Comparison of ENCODE assay signal across 17 cellular contexts in the genomic region with DNA sequence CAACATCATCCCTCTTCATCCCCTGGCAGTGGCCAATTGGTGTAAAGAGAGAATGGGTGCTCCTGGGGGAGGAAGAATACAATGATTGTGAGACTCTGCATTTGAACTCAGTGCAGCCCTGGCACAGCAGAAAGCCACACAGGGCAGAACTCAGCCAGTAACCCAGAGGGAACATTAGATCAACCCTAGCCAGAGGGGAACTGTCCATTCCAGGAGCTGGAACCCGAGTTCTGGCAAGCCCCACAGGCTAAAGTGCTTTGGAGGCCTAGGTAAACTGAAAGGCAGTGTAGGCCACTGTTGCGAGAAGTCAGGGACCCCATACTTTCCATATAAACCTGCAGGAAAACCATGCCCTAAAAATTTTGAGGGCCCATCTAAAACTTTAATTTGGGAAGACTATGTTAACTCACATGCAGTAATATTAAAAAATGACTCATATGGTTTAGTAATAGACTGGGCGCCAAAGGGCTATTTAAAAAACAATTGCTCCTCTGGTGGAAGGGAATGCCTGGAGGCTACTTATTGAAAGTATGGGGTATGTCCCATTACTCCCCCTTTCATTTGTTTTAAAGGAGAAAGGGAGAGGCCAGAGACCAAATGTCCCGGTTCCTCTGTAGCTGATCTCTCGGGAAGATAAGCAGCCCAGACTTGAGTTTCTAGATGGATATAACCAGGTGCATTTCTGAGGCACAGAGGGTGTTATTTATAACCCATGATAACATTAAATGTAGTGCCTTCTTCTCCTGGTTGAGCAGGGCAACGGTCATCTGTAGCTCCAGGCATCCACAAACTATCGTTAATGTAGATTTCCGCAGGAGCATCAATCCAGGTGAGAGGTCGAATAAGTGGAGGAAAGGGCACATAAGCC.
"Had no signal": no experiment of that assay in that cellular context is flagged by ENCODE, and none has a peak within 500 bp of the region (broad histone marks: within the 10 kb centered on the region; RNA-seq: fewer than 3 reads in every experiment).

No MANE protein-coding gene starts in this region.

- H3K9me3 Mint-ChIP-seq: activated naive CD4-positive, alpha-beta T cell treated with anti-CD3 and anti-CD28 coated beads, Interleukin-2, amount 10 ng/mL, durations not matched to agents 7 days and 5 days; memory B cell; stimulated activated naive CD8-positive, alpha-beta T cell treated with anti-CD3 and anti-CD28 coated beads, Interleukin-15, Interleukin-2, amounts not matched to agents 100 ng/mL and 50 ng/mL, for 24 hours had no signal

- ATAC-seq: activated CD4-positive, CD25-positive, alpha-beta regulatory T cell treated with anti-CD3 and anti-CD28 coated beads, Interleukin-2, amount 50 U/mL, for 24 hours; heart right ventricle; left ventricle myocardium superior; mucosa of descending colon had no signal

- H3K27me3 Mint-ChIP-seq: activated naive CD4-positive, alpha-beta T cell treated with anti-CD3 and anti-CD28 coated beads, Interleukin-2, amount 10 ng/mL, durations not matched to agents 7 days and 5 days; memory B cell; stimulated activated naive CD8-positive, alpha-beta T cell treated with anti-CD3 and anti-CD28 coated beads, Interleukin-15, Interleukin-2, amounts not matched to agents 100 ng/mL and 50 ng/mL, for 24 hours had no signal

- H3K9me3 ChIP-seq: adrenal gland, breast epithelium, esophagus muscularis mucosa, heart right ventricle, mucosa of descending colon, tibial nerve, uterus had no signal

- H3K27me3 ChIP-seq: adrenal gland, breast epithelium, esophagus muscularis mucosa, heart right ventricle, tibial nerve, uterus had no signal

- H3K27ac Mint-ChIP-seq: activated naive CD4-positive, alpha-beta T cell treated with anti-CD3 and anti-CD28 coated beads, Interleukin-2, amount 10 ng/mL, durations not matched to agents 7 days and 5 days; memory B cell; stimulated activated naive CD8-positive, alpha-beta T cell treated with anti-CD3 and anti-CD28 coated beads, Interleukin-15, Interleukin-2, amounts not matched to agents 100 ng/mL and 50 ng/mL, for 24 hours had no signal

- H3K36me3 ChIP-seq: adrenal gland, breast epithelium, uterus had no signal

- H3K27ac ChIP-seq: adrenal gland, breast epithelium, esophagus muscularis mucosa, heart right ventricle, SK-N-MC, tibial nerve, uterus had no signal

- H3K4me3 ChIP-seq: adrenal gland, breast epithelium, esophagus muscularis mucosa, heart right ventricle, mucosa of descending colon, SK-N-MC, tibial nerve, uterus had no signal

- H3K4me3 Mint-ChIP-seq: activated naive CD4-positive, alpha-beta T cell treated with anti-CD3 and anti-CD28 coated beads, Interleukin-2, amount 10 ng/mL, durations not matched to agents 7 days and 5 days; memory B cell; stimulated activated naive CD8-positive, alpha-beta T cell treated with anti-CD3 and anti-CD28 coated beads, Interleukin-15, Interleukin-2, amounts not matched to agents 100 ng/mL and 50 ng/mL, for 24 hours had no signal

- DNase-seq: activated naive CD4-positive, alpha-beta T cell treated with anti-CD3 and anti-CD28 coated beads, Interleukin-2, amount 10 ng/mL, durations not matched to agents 7 days and 5 days; adrenal gland; effector CD4-positive, alpha-beta T cell; heart right ventricle; left ventricle myocardium superior; mucosa of descending colon; occipital lobe; posterior cingulate gyrus; stimulated activated CD4-positive, alpha-beta T cell treated with anti-CD3 and anti-CD28 coated beads, Interleukin-2, amount 100 ng/mL, for 24 hours; uterus had no signal
